Comparison of ENCODE assay signal across 1 cellular context in the genomic region with DNA sequence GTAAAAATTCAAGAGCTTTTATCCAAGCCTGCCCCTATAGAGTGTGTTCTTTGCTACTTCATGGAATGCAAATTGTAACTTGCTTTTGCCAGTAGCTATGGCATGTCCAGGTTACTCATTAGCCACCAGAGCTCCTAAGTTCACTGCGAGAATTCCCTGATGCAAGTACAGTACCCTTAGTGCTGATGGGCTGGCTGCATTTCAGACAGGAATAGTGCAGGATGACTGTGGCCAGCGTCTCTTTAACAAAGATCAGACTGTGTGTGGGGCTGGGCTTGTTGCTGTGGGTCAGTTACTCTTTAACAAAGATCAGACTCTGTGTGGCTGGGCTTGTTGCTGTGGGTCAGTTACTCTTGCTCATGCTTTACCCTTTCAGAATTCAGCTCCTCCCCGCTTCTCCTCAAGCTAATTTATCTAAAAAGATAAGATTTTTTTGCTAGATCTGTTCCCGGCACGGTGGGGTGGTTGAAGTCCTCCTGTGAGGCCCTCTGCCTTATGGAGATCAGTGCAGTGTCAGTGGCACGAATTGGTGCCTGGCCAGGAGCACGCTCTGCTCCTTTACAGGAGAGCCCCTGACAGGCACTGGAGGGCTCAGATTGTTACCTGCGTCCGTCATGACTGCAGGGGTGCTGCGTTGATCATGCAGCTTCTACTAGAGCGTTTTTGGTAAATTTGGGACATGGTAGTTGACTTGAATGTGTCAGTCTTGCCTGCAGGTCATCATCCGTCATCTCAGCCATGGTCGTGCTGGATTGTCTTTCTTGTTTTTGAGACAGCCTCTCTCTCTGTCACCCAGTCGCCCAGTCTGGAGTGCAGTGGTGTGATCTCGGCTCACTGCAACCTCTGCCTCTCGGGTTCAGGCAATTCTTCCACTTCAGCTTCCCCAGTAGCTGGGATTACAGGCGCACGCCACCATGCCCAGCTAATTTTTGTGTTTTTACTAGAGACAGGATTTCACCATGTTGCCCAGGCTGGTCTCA.
TF ChIP-seq lines count a peak whose summit lies in the region.

No MANE protein-coding gene starts in this region.

TF ChIP-seq in HepG2, 621 proteins besides CTCF, POLR2A, EP300 and RAD21 (continued from another document and continues in another):
- TF ChIP-seq FOXP4 (CRISPR knock-in tag; IDR thresholded peaks at IDR 0.05), result peak; percentile 90
- TF ChIP-seq, protein P1, sequence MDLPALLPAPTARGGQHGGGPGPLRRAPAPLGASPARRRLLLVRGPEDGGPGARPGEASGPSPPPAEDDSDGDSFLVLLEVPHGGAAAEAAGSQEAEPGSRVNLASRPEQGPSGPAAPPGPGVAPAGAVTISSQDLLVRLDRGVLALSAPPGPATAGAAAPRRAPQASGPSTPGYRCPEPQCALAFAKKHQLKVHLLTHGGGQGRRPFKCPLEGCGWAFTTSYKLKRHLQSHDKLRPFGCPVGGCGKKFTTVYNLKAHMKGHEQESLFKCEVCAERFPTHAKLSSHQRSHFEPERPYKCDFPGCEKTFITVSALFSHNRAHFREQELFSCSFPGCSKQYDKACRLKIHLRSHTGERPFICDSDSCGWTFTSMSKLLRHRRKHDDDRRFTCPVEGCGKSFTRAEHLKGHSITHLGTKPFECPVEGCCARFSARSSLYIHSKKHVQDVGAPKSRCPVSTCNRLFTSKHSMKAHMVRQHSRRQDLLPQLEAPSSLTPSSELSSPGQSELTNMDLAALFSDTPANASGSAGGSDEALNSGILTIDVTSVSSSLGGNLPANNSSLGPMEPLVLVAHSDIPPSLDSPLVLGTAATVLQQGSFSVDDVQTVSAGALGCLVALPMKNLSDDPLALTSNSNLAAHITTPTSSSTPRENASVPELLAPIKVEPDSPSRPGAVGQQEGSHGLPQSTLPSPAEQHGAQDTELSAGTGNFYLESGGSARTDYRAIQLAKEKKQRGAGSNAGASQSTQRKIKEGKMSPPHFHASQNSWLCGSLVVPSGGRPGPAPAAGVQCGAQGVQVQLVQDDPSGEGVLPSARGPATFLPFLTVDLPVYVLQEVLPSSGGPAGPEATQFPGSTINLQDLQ (CRISPR knock-in tag; IDR thresholded peaks at IDR 0.05), result no peak
- 0 out of 2 replicates have a peak, but pooled peaks have one; percentile 62 for TF ChIP-seq ZBTB8A (CRISPR knock-in tag; IDR thresholded peaks at IDR 0.05; ENCODE audit: borderline replicate concordance, low read depth)
- TF ChIP-seq ZBTB14 (CRISPR knock-in tag; IDR thresholded peaks at IDR 0.05), result peak; percentile 40; the same call in 1 of the 2 replicates
- TF ChIP-seq AGO1 (IDR thresholded peaks at IDR 0.05; ENCODE audit: low read depth, low read length, poor library complexity, severe bottlenecking), result no peak
- TF ChIP-seq YEATS4 (CRISPR knock-in tag; IDR thresholded peaks at IDR 0.05; ENCODE audit: borderline replicate concordance), result peak; percentile 19; the same call in 1 of the 2 replicates
- TF ChIP-seq ZNF10 (CRISPR knock-in tag; IDR thresholded peaks at IDR 0.05; ENCODE audit: borderline replicate concordance, low read depth), result no peak
- TF ChIP-seq ZNF768 (CRISPR knock-in tag; IDR thresholded peaks at IDR 0.05), result no peak
- TF ChIP-seq KLF9 (CRISPR knock-in tag; IDR thresholded peaks at IDR 0.05; ENCODE audit: low read depth), result no peak
- TF ChIP-seq LCORL (IDR thresholded peaks at IDR 0.05), result no peak
- peak; percentile 66 for TF ChIP-seq LCORL (CRISPR knock-in tag; IDR thresholded peaks at IDR 0.05)
- no peak for TF ChIP-seq ZC3H13 (CRISPR knock-in tag; IDR thresholded peaks at IDR 0.05)
- no peak for TF ChIP-seq GPBP1L1 (CRISPR knock-in tag; IDR thresholded peaks at IDR 0.05)
- TF ChIP-seq SIX1 (CRISPR knock-in tag; IDR thresholded peaks at IDR 0.05; ENCODE audit: borderline replicate concordance), result peak; percentile 35; the same call in 1 of the 2 replicates
- no peak for TF ChIP-seq DMAP1 (CRISPR knock-in tag; IDR thresholded peaks at IDR 0.05)
- peak; percentile 85 for TF ChIP-seq SKI (IDR thresholded peaks at IDR 0.05; ENCODE audit: partially characterized antibody)
- no peak for TF ChIP-seq ZNF121 (CRISPR knock-in tag; IDR thresholded peaks at IDR 0.05)
- TF ChIP-seq PHF8 (CRISPR knock-in tag; IDR thresholded peaks at IDR 0.05), result no peak; the same call in 1 of the 2 replicates
- no peak for TF ChIP-seq ZNF552 (CRISPR knock-in tag; IDR thresholded peaks at IDR 0.05; ENCODE audit: borderline replicate concordance)
- TF ChIP-seq MLX (CRISPR knock-in tag; IDR thresholded peaks at IDR 0.05), result peak; percentile 61
- no peak for TF ChIP-seq BCL3 (CRISPR knock-in tag; IDR thresholded peaks at IDR 0.05)
- TF ChIP-seq, protein P2, sequence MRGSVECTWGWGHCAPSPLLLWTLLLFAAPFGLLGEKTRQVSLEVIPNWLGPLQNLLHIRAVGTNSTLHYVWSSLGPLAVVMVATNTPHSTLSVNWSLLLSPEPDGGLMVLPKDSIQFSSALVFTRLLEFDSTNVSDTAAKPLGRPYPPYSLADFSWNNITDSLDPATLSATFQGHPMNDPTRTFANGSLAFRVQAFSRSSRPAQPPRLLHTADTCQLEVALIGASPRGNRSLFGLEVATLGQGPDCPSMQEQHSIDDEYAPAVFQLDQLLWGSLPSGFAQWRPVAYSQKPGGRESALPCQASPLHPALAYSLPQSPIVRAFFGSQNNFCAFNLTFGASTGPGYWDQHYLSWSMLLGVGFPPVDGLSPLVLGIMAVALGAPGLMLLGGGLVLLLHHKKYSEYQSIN (CRISPR knock-in tag; IDR thresholded peaks at IDR 0.05; ENCODE audit: borderline replicate concordance), result no peak
- TF ChIP-seq, protein P3, sequence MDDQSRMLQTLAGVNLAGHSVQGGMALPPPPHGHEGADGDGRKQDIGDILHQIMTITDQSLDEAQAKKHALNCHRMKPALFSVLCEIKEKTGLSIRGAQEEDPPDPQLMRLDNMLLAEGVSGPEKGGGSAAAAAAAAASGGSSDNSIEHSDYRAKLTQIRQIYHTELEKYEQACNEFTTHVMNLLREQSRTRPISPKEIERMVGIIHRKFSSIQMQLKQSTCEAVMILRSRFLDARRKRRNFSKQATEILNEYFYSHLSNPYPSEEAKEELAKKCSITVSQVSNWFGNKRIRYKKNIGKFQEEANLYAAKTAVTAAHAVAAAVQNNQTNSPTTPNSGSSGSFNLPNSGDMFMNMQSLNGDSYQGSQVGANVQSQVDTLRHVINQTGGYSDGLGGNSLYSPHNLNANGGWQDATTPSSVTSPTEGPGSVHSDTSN (CRISPR knock-in tag; IDR thresholded peaks at IDR 0.05; ENCODE audit: borderline replicate concordance), result no peak
- TF ChIP-seq MLXIP (CRISPR knock-in tag; IDR thresholded peaks at IDR 0.05; ENCODE audit: borderline replicate concordance), result no peak
- no peak for TF ChIP-seq CCAR2 (optimal IDR thresholded peaks at IDR 0.05; ENCODE audit: low read depth, low read length)
- no peak for TF ChIP-seq ZNF496 (CRISPR knock-in tag; IDR thresholded peaks at IDR 0.05; ENCODE audit: insufficient replicate concordance)
- TF ChIP-seq, protein P4, sequence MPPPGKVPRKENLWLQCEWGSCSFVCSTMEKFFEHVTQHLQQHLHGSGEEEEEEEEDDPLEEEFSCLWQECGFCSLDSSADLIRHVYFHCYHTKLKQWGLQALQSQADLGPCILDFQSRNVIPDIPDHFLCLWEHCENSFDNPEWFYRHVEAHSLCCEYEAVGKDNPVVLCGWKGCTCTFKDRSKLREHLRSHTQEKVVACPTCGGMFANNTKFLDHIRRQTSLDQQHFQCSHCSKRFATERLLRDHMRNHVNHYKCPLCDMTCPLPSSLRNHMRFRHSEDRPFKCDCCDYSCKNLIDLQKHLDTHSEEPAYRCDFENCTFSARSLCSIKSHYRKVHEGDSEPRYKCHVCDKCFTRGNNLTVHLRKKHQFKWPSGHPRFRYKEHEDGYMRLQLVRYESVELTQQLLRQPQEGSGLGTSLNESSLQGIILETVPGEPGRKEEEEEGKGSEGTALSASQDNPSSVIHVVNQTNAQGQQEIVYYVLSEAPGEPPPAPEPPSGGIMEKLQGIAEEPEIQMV (CRISPR knock-in tag; IDR thresholded peaks at IDR 0.05; ENCODE audit: low read depth), result 0 out of 2 replicates have a peak, but pooled peaks have one; percentile 12
- no peak for TF ChIP-seq TFE3 (CRISPR knock-in tag; IDR thresholded peaks at IDR 0.05)
